ENCODE assay signal across 8 cellular contexts in the genomic region with DNA sequence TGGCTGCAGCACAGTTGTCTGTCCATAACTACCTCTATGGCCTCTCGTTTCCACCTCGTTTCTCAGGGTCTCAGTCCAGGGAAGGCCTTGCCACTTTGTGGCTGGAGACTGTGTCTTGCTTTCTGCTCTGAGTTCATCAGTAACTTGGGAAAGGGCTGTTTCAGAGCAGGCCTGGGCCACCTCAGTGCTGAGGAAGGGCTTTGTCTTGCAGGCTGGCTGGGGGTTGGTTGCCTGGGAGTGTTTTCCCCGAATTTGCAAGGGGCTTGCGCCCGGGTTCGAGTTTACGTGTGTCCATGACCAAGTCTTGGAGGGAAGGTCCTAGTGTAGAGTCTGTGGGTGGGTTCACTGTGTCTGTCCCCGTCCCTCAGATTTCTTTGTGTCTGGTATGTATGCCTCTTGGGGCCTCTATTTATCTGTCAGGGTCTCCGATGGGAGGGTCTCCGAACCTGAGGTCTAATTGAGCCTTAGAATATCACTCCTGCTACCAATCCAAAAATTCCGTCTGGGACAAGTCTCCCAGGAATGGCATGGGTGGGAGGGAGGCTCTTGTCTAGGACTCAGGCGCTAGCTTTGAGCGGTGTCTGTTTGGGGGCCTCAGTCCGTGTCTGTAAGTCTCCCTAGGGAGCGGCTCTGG. TPM values are rescaled to one million over a fixed set of nuclear protein-coding genes. Genes with fewer than 3 reads are reported as not detected.
DNase-seq lines count a peak whose midpoint lies in the region; ATAC-seq and TF ChIP-seq lines count a peak whose summit lies in the region.
"Had no signal": no experiment of that assay in that cellular context is flagged by ENCODE, and none has a peak within 500 bp of the region (broad histone marks: within the 10 kb centered on the region; RNA-seq: fewer than 3 reads in every experiment).

No MANE protein-coding gene starts in this region.

- no peaks in the 10 kb centered on the region for H3K9me3 ChIP-seq in H9 (ENCODE audit: control insufficient read depth, low read depth, low read length)
- H3K9me3 ChIP-seq in neuronal stem cell (replicated peaks in 1 of 2; ENCODE audit: control insufficient read depth in 2 of 2, insufficient read depth in 1 of 2, low read depth in 1 of 2, low read length in 2 of 2), result peaks cover 0 to 5% of the 10 kb centered on the region in 2 donors

- H3K4me2 ChIP-seq in H9 (ENCODE audit: insufficient read depth, insufficient read length, low read length) (peak overlapping the region; percentile 54), neuronal stem cell (ENCODE audit: insufficient read depth, low read length, poor library complexity, severe bottlenecking) (peak overlapping the region; percentile 57)

- peaks cover 3 to 21% (median 3%) of the 10 kb centered on the region in 3 experiments; a peak in 6 of 7 replicates for H3K36me3 Mint-ChIP-seq in H9 (ENCODE audit: insufficient read depth in 1 of 3, low read depth in 3 of 3)

- H3K9ac ChIP-seq in H9 (ENCODE audit: extremely low read depth, insufficient read length, low read length) (peak overlapping the region; percentile 25), neuronal stem cell (ENCODE audit: low read depth, low read length, poor library complexity) (no peak overlapping the region)

- H2BK120ac ChIP-seq in H9 (ENCODE audit: low read depth, low read length, poor library complexity, severe bottlenecking) (no peak overlapping the region), neuronal stem cell (ENCODE audit: low read depth, low read length) (no peak overlapping the region)

- peaks cover 0 to 39% of the 10 kb centered on the region in 2 donors for H3K36me3 ChIP-seq in neuronal stem cell (replicated peaks in 1 of 2; ENCODE audit: control insufficient read depth in 2 of 2, insufficient read depth in 2 of 2, low read length in 2 of 2)

- H3K79me2 ChIP-seq in H9 (ENCODE audit: insufficient read depth, low read length), result no peaks in the 10 kb centered on the region

- no peak overlapping the region for H2BK20ac ChIP-seq in H9 (ENCODE audit: low read depth, low read length, poor library complexity, severe bottlenecking)

- H3K4me1 Mint-ChIP-seq in H9, result peaks cover 10 to 18% of the 10 kb centered on the region in 2 experiments

- ATAC-seq in HG02840 (IDR thresholded peaks at IDR 0.05; ENCODE audit: low FRiP score, unreplicated experiment), result no peak

- H3K18ac ChIP-seq in H9 (ENCODE audit: insufficient read length, low read depth, low read length) (no peak overlapping the region), neuronal stem cell (ENCODE audit: low read length) (no peak overlapping the region)

- H3K14ac ChIP-seq in H9 (ENCODE audit: insufficient read depth, low read length) (no peak overlapping the region), neuronal stem cell (ENCODE audit: low read length) (no peak overlapping the region)

- H3K4ac ChIP-seq in H9 (ENCODE audit: low read depth, low read length) (no peak overlapping the region), neuronal stem cell (ENCODE audit: low read length) (no peak overlapping the region)

- H3K23me2 ChIP-seq in H9 (ENCODE audit: insufficient read length, low read depth, low read length, poor library complexity, severe bottlenecking), result peaks cover 12% of the 10 kb centered on the region

- TF ChIP-seq CTCF in H9 (conservative IDR thresholded peaks at IDR 0.05) (no peak), coronary artery (IDR thresholded peaks at IDR 0.05) (no peak)

- peaks cover 43% of the 10 kb centered on the region for H3K27me3 Mint-ChIP-seq in H9 (ENCODE audit: low read depth)

- H3K27ac ChIP-seq in H9 (ENCODE audit: insufficient read length, low read depth, low read length) (no peak overlapping the region), coronary artery (peak overlapping the region; percentile 78 to 97), neuronal stem cell (replicated peaks; ENCODE audit: low read length) (no peak overlapping the region)

- H3K79me1 ChIP-seq in H9 (ENCODE audit: insufficient read depth, low read depth, low read length, poor library complexity, severe bottlenecking), result no peaks in the 10 kb centered on the region
- peaks cover under 1% of the 10 kb centered on the region for H3K79me1 ChIP-seq in neuronal stem cell (ENCODE audit: low read depth, low read length)

- no peak overlapping the region for H2BK5ac ChIP-seq in H9 (ENCODE audit: insufficient read length, low read length)
- no peak overlapping the region for H2BK5ac ChIP-seq in neuronal stem cell (ENCODE audit: low read length)

- H4K8ac ChIP-seq in H9 (replicated peaks; ENCODE audit: insufficient read length, low read depth, low read length) (no peak overlapping the region), neuronal stem cell (ENCODE audit: low read depth, low read length) (no peak overlapping the region)

- WGBS in H9 (ENCODE audit: extremely low coverage, insufficient read length, low lambda C conversion rate), result no CpG with 5 or more reads among the region's 15 CpGs
- no CpG with 5 or more reads among the region's 15 CpGs for WGBS in neuronal stem cell (ENCODE audit: extremely low coverage in 2 of 2, insufficient read length in 2 of 2, insufficient replicate concordance in 1 of 2), 2 donors

- no peak overlapping the region for H3K56ac ChIP-seq in H9 (ENCODE audit: insufficient read length, low read depth, low read length)

- H3K27ac Mint-ChIP-seq in H9, result no peak overlapping the region; a peak in 1 of 7 replicates

- H3K4me3 ChIP-seq in coronary artery (peak overlapping the region; percentile 80), neuronal stem cell (ENCODE audit: low read length in 2 of 2) (peak overlapping the region in 1 of 2 donors; percentile 61)

- no peak overlapping the region for H2AK5ac ChIP-seq in H9 (ENCODE audit: insufficient read length, low read length)
- no peak overlapping the region for H2AK5ac ChIP-seq in neuronal stem cell (ENCODE audit: low read depth, low read length)

- peak overlapping the region; percentile 72 to 80 for H3K4me3 Mint-ChIP-seq in H9

- no peak overlapping the region for H4K5ac ChIP-seq in H9 (ENCODE audit: insufficient read length, low read depth, low read length)

- H4K91ac ChIP-seq in H9 (ENCODE audit: insufficient read length, low read depth, low read length) (no peak overlapping the region), neuronal stem cell (ENCODE audit: low read depth, low read length, poor library complexity) (no peak overlapping the region)

- DNase-seq in H9, result no peak
- DNase-seq in coronary artery (ENCODE audit: low spot score), result no peak
- DNase-seq in neuronal stem cell (ENCODE audit: low spot score), result no peak
- no peak for DNase-seq in stimulated activated naive CD4-positive, alpha-beta T cell (lab: John Stamatoyannopoulos, UW)
- no peak for DNase-seq in T-helper 9 cell
- DNase-seq: activated CD4-positive, CD25-positive, alpha-beta regulatory T cell treated with anti-CD3 and anti-CD28 coated beads, Interleukin-2, amount 50 U/mL, for 72 hours; nucleus accumbens had no signal

- H3T11ph ChIP-seq in H9 (ENCODE audit: low read length), result no peak overlapping the region

- H2AFZ ChIP-seq in H9 (ENCODE audit: low read length) (no peak overlapping the region), neuronal stem cell (ENCODE audit: low read length) (peak overlapping the region; percentile 91)

- no peak overlapping the region for H2BK12ac ChIP-seq in H9 (ENCODE audit: insufficient read length, low read depth, low read length)
- no peak overlapping the region for H2BK12ac ChIP-seq in neuronal stem cell (ENCODE audit: low read length)

- H3K27me3 ChIP-seq in H9 (ENCODE audit: insufficient read depth, low read length) (no peaks in the 10 kb centered on the region; the same call in 1 of the 2 replicates), neuronal stem cell (ENCODE audit: control insufficient read depth in 3 of 3, insufficient read depth in 3 of 3, low read depth in 1 of 3, low read length in 3 of 3) (peaks cover 0 to 54% (median 25%) of the 10 kb centered on the region in 3 experiments)

- H3K23ac ChIP-seq in H9 (ENCODE audit: insufficient read length, low read depth, low read length), result no peak overlapping the region
- no peak overlapping the region for H3K23ac ChIP-seq in neuronal stem cell (ENCODE audit: low read depth, low read length, poor library complexity)

- no peaks in the 10 kb centered on the region; a peak in 1 of 5 replicates for H3K9me3 Mint-ChIP-seq in H9

- no peak overlapping the region for H2BK15ac ChIP-seq in H9 (ENCODE audit: low read depth, low read length)
- no peak overlapping the region for H2BK15ac ChIP-seq in neuronal stem cell (ENCODE audit: low read length)

- H3K4me1 ChIP-seq in H9 (ENCODE audit: insufficient read depth, low read length) (peaks cover 3% of the 10 kb centered on the region; the same call in 1 of the 2 replicates), neuronal stem cell (ENCODE audit: control insufficient read depth in 2 of 2, insufficient read depth in 1 of 2, low read depth in 1 of 2, low read length in 2 of 2) (peaks cover 4 to 5% of the 10 kb centered on the region in 2 donors)

- no peaks in the 10 kb centered on the region for H4K20me1 ChIP-seq in H9 (ENCODE audit: control insufficient read depth, insufficient read depth, insufficient read length)

RNA-seq across cellular contexts. Expression of a gene that starts 0.6 kb away (rescaled TPM):
- total RNA-seq in H9 (2021), result 15.4 and 15.5 TPM in 2 replicates
- 0.07 TPM for polyA plus RNA-seq in neuronal stem cell (2013, experiment 1 of 2)
- 0.21 TPM for polyA plus RNA-seq in neuronal stem cell (2013, experiment 2 of 2)

RNA-seq across cellular contexts. Expression of a gene that starts 11.6 kb away (rescaled TPM):
- 0.52 and 1.3 TPM in 2 replicates for total RNA-seq in H9 (2021)
- not detected for polyA plus RNA-seq in neuronal stem cell (2013, experiment 1 of 2)
- polyA plus RNA-seq in neuronal stem cell (2013, experiment 2 of 2), result not detected

RNA-seq across cellular contexts. Expression of a gene that starts 12.1 kb away (rescaled TPM):
- total RNA-seq in H9 (2021), result 18.5 and 18.7 TPM in 2 replicates
- 6.0 TPM for polyA plus RNA-seq in neuronal stem cell (2013, experiment 1 of 2)
- polyA plus RNA-seq in neuronal stem cell (2013, experiment 2 of 2), result 5.6 TPM

RNA-seq across cellular contexts. Expression of a gene that starts 28.8 kb away (rescaled TPM):
- 0.22 and 0.37 TPM in 2 replicates for total RNA-seq in H9 (2021)
- polyA plus RNA-seq in neuronal stem cell (2013, experiment 1 of 2), result 1.4 TPM
- 1.3 TPM for polyA plus RNA-seq in neuronal stem cell (2013, experiment 2 of 2)

RNA-seq across cellular contexts. Expression of a gene that starts 36.8 kb away (rescaled TPM):
- 33.4 and 33.6 TPM in 2 replicates for total RNA-seq in H9 (2021)
- polyA plus RNA-seq in neuronal stem cell (2013, experiment 1 of 2), result 35.6 TPM
- polyA plus RNA-seq in neuronal stem cell (2013, experiment 2 of 2), result 36.0 TPM

Comparison
In these comparisons a context has a peak if more than half of its experiments do, and no peak if none do; other contexts are left out.
1. H3K27ac ChIP-seq: peak in coronary artery (2 of 2); none in H9 (single experiment) and neuronal stem cell (single experiment).